Comparison of ENCODE assay signal across 8 cellular contexts in genomic region chr2:231554748-231555545, GRCh38. TPM values are rescaled to one million over a fixed set of nuclear protein-coding genes. Genes with fewer than 3 reads are reported as not detected.
DNase-seq lines count a peak whose midpoint lies in the region; ATAC-seq, FAIRE-seq and TF ChIP-seq lines count a peak whose summit lies in the region.

No MANE protein-coding gene starts in this region.

- H4K20me1 ChIP-seq in MM.1S (ENCODE audit: insufficient read depth, low read length), result no peaks in the 10 kb centered on the region

- H3K9me3 ChIP-seq in spleen, result peaks cover 0 to 23% (median 18%) of the 10 kb centered on the region in 8 donors
- H3K9me3 ChIP-seq in MM.1S (replicated peaks; ENCODE audit: insufficient read depth, low read length), result no peaks in the 10 kb centered on the region

- H3K4me1 Mint-ChIP-seq in activated CD4-positive, alpha-beta memory T cell treated with anti-CD3 and anti-CD28 coated beads for 36 hours (ENCODE audit: low read depth), result peaks cover 9% of the 10 kb centered on the region
- peaks cover 65 to 74% of the 10 kb centered on the region in 2 donors for H3K4me1 Mint-ChIP-seq in immature natural killer cell

- no peak overlapping the region for H2AFZ ChIP-seq in MM.1S (ENCODE audit: low read length)

- no peak overlapping the region for H3K4me2 ChIP-seq in MM.1S (ENCODE audit: low read depth, low read length)

- H3K9ac ChIP-seq in MM.1S (ENCODE audit: low read length), result no peak overlapping the region

- H3K36me3 ChIP-seq in spleen (no peaks in the 10 kb centered on the region), MM.1S (replicated peaks; ENCODE audit: insufficient read depth, low read length) (no peaks in the 10 kb centered on the region)

- H3K27me3 ChIP-seq in spleen (replicated peaks in 1 of 7) (no peaks in the 10 kb centered on the region), MM.1S (replicated peaks; ENCODE audit: insufficient read depth, low read length) (peaks cover 3% of the 10 kb centered on the region; the same call in 1 of the 2 replicates)

- no peak for TF ChIP-seq POLR2A in spleen (IDR thresholded peaks at IDR 0.05)

- ATAC-seq in HG03442 (IDR thresholded peaks at IDR 0.05; ENCODE audit: unreplicated experiment), result no peak

- no peaks in the 10 kb centered on the region for H3K9me2 ChIP-seq in MM.1S (replicated peaks; ENCODE audit: insufficient read depth, low read length)

- peak; percentile 73 for FAIRE-seq in GM19239 (lab: Jason Lieb, UNC)

- H3K4me3 Mint-ChIP-seq in activated CD4-positive, alpha-beta memory T cell treated with anti-CD3 and anti-CD28 coated beads for 36 hours, result no peak overlapping the region
- H3K4me3 Mint-ChIP-seq in immature natural killer cell, result peak overlapping the region; percentile 90 to 99 (median 95)

- no peak overlapping the region for H3K27ac Mint-ChIP-seq in activated CD4-positive, alpha-beta memory T cell treated with anti-CD3 and anti-CD28 coated beads for 36 hours
- peak overlapping the region; percentile 95 to 100 (median 98) for H3K27ac Mint-ChIP-seq in immature natural killer cell

- no peak for DNase-seq in GM19239 (ENCODE audit: insufficient read length, low spot score)
- peak; percentile 24 for DNase-seq in activated CD4-positive, alpha-beta memory T cell treated with anti-CD3 and anti-CD28 coated beads for 36 hours
- DNase-seq in immature natural killer cell, result peak; percentile 50 to 57 (median 52)
- peak; percentile 89 for DNase-seq in spleen
- no peak for DNase-seq in MM.1S
- no peak for DNase-seq in NCI-H510A treated with DMSO at 0.1 percent for 48 hours (lab: John Stamatoyannopoulos, UW)
- DNase-seq in NCI-H446 treated with DMSO at 0.1 percent for 48 hours (lab: John Stamatoyannopoulos, UW), result no peak

- H3K27ac ChIP-seq in spleen (peak overlapping the region; percentile 66 to 89 (median 80)), MM.1S (ENCODE audit: low read length) (no peak overlapping the region)

- H3K4me1 ChIP-seq in spleen, result peaks cover 0 to 54% (median 32%) of the 10 kb centered on the region in 6 donors
- H3K4me1 ChIP-seq in MM.1S (ENCODE audit: low read length), result peaks cover 3% of the 10 kb centered on the region; the same call in 1 of the 2 replicates

- H3K36me3 Mint-ChIP-seq in activated CD4-positive, alpha-beta memory T cell treated with anti-CD3 and anti-CD28 coated beads for 36 hours, result peaks cover 9% of the 10 kb centered on the region
- H3K36me3 Mint-ChIP-seq in immature natural killer cell, result peaks cover 4 to 10% (median 8%) of the 10 kb centered on the region in 3 donors

- CTCF ChIA-PET in activated CD4-positive, alpha-beta memory T cell treated with anti-CD3 and anti-CD28 coated beads for 36 hours (lab: Charles Lee), result interaction anchor here (1.1 to 8.1 kb wide), 5 partner anchors 9 to 72 kb away, joined by 6 to 76 read pairs (median 14); partner anchors contain the start of gene NMUR1

- WGBS in spleen, 5 donors, result 23 to 43% (median 32%) methylated on average over 13 to 14 of the region's 14 CpGs

- intact Hi-C loops in activated CD4-positive, alpha-beta memory T cell treated with anti-CD3 and anti-CD28 coated beads for 36 hours (cut with micrococcal nuclease), result no loop called here
- intact Hi-C loops in spleen (cut with DNase I; ENCODE audit: low total_unique reads), result loop anchor here (5.0 kb wide), 1 partner anchor 38 kb away; no protein-coding TSS in a partner anchor

- no peaks in the 10 kb centered on the region for H3K79me2 ChIP-seq in MM.1S (ENCODE audit: low read length)

- H3F3A ChIP-seq in MM.1S (ENCODE audit: insufficient read depth, low read length), result no peaks in the 10 kb centered on the region

- H3K9me3 Mint-ChIP-seq in activated CD4-positive, alpha-beta memory T cell treated with anti-CD3 and anti-CD28 coated beads for 36 hours, result peaks cover 13% of the 10 kb centered on the region
- H3K9me3 Mint-ChIP-seq in immature natural killer cell, result peaks cover 0 to 11% (median 6%) of the 10 kb centered on the region in 6 donors

- TF ChIP-seq CTCF in spleen (IDR thresholded peaks at IDR 0.05 in 8 of 11, conservative IDR thresholded peaks at IDR 0.05 in 3 of 11) (no peak), MM.1S (IDR thresholded peaks at IDR 0.05; ENCODE audit: low read length) (no peak)

- H3K4me3 ChIP-seq in spleen, result peak overlapping the region in 6 of 8 donors; percentile 7 to 50 (median 23)
- no peak overlapping the region for H3K4me3 ChIP-seq in MM.1S (ENCODE audit: low read length)

- POLR2A ChIA-PET in activated CD4-positive, alpha-beta memory T cell treated with anti-CD3 and anti-CD28 coated beads for 36 hours (lab: Charles Lee), result interaction anchor here (1.3 kb wide), 1 partner anchor 40 kb away, joined by 3 read pairs; no protein-coding TSS in a partner anchor

- H3K27me3 Mint-ChIP-seq in activated CD4-positive, alpha-beta memory T cell treated with anti-CD3 and anti-CD28 coated beads for 36 hours, result no peaks in the 10 kb centered on the region
- H3K27me3 Mint-ChIP-seq in immature natural killer cell (ENCODE audit: low read depth in 3 of 3), result peaks cover 0 to 5% (median 4%) of the 10 kb centered on the region in 3 donors

RNA-seq across cellular contexts. Expression of gene NMUR1, which starts 24.7 kb away (rescaled TPM):
- under 1 TPM in 1 of 2 experiments, not detected in 1; 0.07 TPM for total RNA-seq in activated CD4-positive, alpha-beta memory T cell treated with anti-CD3 and anti-CD28 coated beads for 36 hours
- polyA plus RNA-seq in immature natural killer cell, result 10 to 100 TPM; 34.6 to 54.4 (median 37.2) TPM
- total RNA-seq in spleen, result 1 to 10 TPM in 6 of 7 donors, under 1 TPM in 1; 0.79 to 6.2 (median 3.1) TPM
- polyA plus RNA-seq in spleen, result 1 to 10 TPM in 1 of 3 donors, under 1 TPM in 2; 0.32 to 1.0 (median 0.83) TPM

RNA-seq across cellular contexts. Expression of gene TEX44, which starts 37.7 kb away (rescaled TPM):
- total RNA-seq in activated CD4-positive, alpha-beta memory T cell treated with anti-CD3 and anti-CD28 coated beads for 36 hours, result not detected
- not detected for polyA plus RNA-seq in immature natural killer cell
- total RNA-seq in spleen, result not detected
- polyA plus RNA-seq in spleen, result not detected

Comparison
In these comparisons a context has a peak if more than half of its experiments do, and no peak if none do; other contexts are left out.
1. DNase-seq: peak in activated CD4-positive, alpha-beta memory T cell treated with anti-CD3 and anti-CD28 coated beads for 36 hours (single experiment), immature natural killer cell (3 of 3) and spleen (single experiment); none in GM19239 (single experiment), MM.1S (single experiment), NCI-H510A treated with DMSO at 0.1 percent for 48 hours (single experiment) and NCI-H446 treated with DMSO at 0.1 percent for 48 hours (single experiment).